ENCODE assay signal across 26 cellular contexts in the genomic region with DNA sequence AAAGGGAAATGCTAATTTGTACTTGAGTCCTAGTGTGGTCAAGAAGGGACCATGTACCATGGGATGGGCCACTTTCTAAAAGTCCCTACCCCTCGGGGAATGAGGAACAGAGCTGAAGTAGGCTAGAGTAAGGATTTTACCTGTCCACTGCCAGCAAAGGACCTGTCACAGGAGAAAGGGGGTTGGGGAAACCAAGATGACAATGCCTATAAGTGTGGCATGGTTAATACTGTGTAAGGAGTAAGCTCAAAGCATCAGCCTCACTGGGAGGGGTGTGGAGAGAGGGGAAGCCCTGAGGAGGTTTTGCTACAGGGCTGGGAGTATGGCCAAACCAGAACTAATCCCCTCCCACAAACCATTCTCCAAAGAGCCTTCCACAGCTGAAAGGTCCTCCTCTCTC. TPM values are rescaled to one million over a fixed set of nuclear protein-coding genes. Genes with fewer than 3 reads are reported as not detected.
DNase-seq lines count a peak whose midpoint lies in the region; ATAC-seq and TF ChIP-seq lines count a peak whose summit lies in the region.
"Had no signal": no experiment of that assay in that cellular context is flagged by ENCODE, and none has a peak within 500 bp of the region (broad histone marks: within the 10 kb centered on the region; RNA-seq: fewer than 3 reads in every experiment).

No MANE protein-coding gene starts in this region.

- in situ Hi-C loops in GM23248 (cut with MboI), result no loop called here

- no peak overlapping the region for H2AFZ ChIP-seq in GM23248

- peaks cover 23% of the 10 kb centered on the region for H3K4me1 ChIP-seq in GM23248 (ENCODE audit: insufficient read depth)
- H3K4me1 ChIP-seq in foreskin keratinocyte, result peaks cover 34% of the 10 kb centered on the region
- H3K4me1 ChIP-seq in upper lobe of right lung, result peaks cover 11% of the 10 kb centered on the region
- H3K4me1 ChIP-seq: adrenal gland, right lobe of liver had no signal

- WGBS in GM23248 (ENCODE audit: low coverage in 1 of 2, low lambda C conversion rate in 2 of 2, missing lambda C conversion rate in 2 of 2), 2 experiments, result 91 to 96% methylated on average over 1 of the region's 1 CpG

- no peak overlapping the region for H3K4me2 ChIP-seq in GM23248 (ENCODE audit: unreplicated experiment)

- H3K9me2 ChIP-seq in GM23248 (ENCODE audit: insufficient read depth), result no peaks in the 10 kb centered on the region

- H3K79me2 ChIP-seq in GM23248 (ENCODE audit: insufficient read depth), result no peaks in the 10 kb centered on the region

- H3K36me3 ChIP-seq in GM23248 (ENCODE audit: low read depth) (no peaks in the 10 kb centered on the region), upper lobe of right lung (no peaks in the 10 kb centered on the region)
- H3K36me3 ChIP-seq: adrenal gland, heart left ventricle, right lobe of liver, tibial nerve had no signal

- H3K27me3 ChIP-seq in GM23248 (replicated peaks; ENCODE audit: insufficient read depth) (no peaks in the 10 kb centered on the region), foreskin keratinocyte (no peaks in the 10 kb centered on the region), upper lobe of right lung (no peaks in the 10 kb centered on the region)
- H3K27me3 ChIP-seq: adrenal gland, right lobe of liver, tibial nerve had no signal

- DNase-seq in GM23248, result peak; percentile 18
- DNase-seq in foreskin keratinocyte, result peak in 1 of 2 donors; percentile 78
- no peak for DNase-seq in upper lobe of right lung
- DNase-seq in NCI-H82 treated with DMSO at 0.1 percent for 48 hours (lab: John Stamatoyannopoulos, UW; ENCODE audit: unreplicated experiment), result no peak
- DNase-seq in HT-29 (ENCODE audit: low spot score), result no peak
- DNase-seq in SHP77 (lab: John Stamatoyannopoulos, UW), result no peak
- DNase-seq: activated CD4-positive, alpha-beta T cell treated with anti-CD3 and anti-CD28 coated beads, Interleukin-2, amount 10 ng/mL, durations not matched to agents 7 days and 5 days; activated CD8-positive, alpha-beta memory T cell treated with anti-CD3 and anti-CD28 coated beads, Interleukin-2, amount 50 U/mL, for 4 hours; activated gamma-delta T cell; adrenal gland; C1 segment of cervical spinal cord; caudate nucleus; DMS 273 treated with DMSO at 0.1 percent for 48 hours; heart left ventricle; NCI-H1105; NCI-H2081 treated with DMSO at 0.1 percent for 48 hours; NCI-H524; right lobe of liver; Right ventricle myocardium superior; stimulated activated naive CD4-positive, alpha-beta T cell; T-helper 1 cell had no signal

- H3K4me3 ChIP-seq in GM23248, result no peak overlapping the region
- H3K4me3 ChIP-seq in upper lobe of right lung, result no peak overlapping the region
- H3K4me3 ChIP-seq: adrenal gland, heart left ventricle, lung, right lobe of liver, tibial nerve had no signal

- H3K27ac ChIP-seq in GM23248 (no peak overlapping the region), foreskin keratinocyte (peak overlapping the region; percentile 21), upper lobe of right lung (no peak overlapping the region)
- H3K27ac ChIP-seq: adrenal gland, heart left ventricle, right lobe of liver, tibial nerve had no signal

- no peak overlapping the region for H3K9ac ChIP-seq in GM23248

- H3K9me3 ChIP-seq in GM23248 (ENCODE audit: low read depth), result no peaks in the 10 kb centered on the region
- no peaks in the 10 kb centered on the region for H3K9me3 ChIP-seq in upper lobe of right lung
- H3K9me3 ChIP-seq: adrenal gland, right lobe of liver had no signal

- TF ChIP-seq CTCF in foreskin keratinocyte (conservative IDR thresholded peaks at IDR 0.05), result no peak
- TF ChIP-seq CTCF in upper lobe of right lung (IDR thresholded peaks at IDR 0.05), result no peak

- intact Hi-C loops in upper lobe of right lung (cut with DNase I), result no loop called here

- H4K20me1 ChIP-seq in GM23248 (ENCODE audit: insufficient read depth), result no peaks in the 10 kb centered on the region

- peaks cover 5% of the 10 kb centered on the region; the same call in 1 of the 2 replicates for H3F3A ChIP-seq in GM23248 (ENCODE audit: insufficient read depth)

- peak; percentile 35; the same call in 2 of the 3 replicates for ATAC-seq in SK-N-SH treated with all-trans-retinoic acid at 6 μM for 48 hours
- ATAC-seq in foreskin keratinocyte, result peak; percentile 56
- ATAC-seq in upper lobe of right lung, result peak; percentile 54
- ATAC-seq: heart left ventricle had no signal

TF ChIP-seq in SK-N-SH treated with all-trans-retinoic acid at 6 μM for 48 hours, 23 proteins besides CTCF, POLR2A, EP300 and RAD21:
- TF ChIP-seq BACH2 (CRISPR knock-in tag; IDR thresholded peaks at IDR 0.05; ENCODE audit: borderline replicate concordance), result no peak
- no peak for TF ChIP-seq ZFP3 (CRISPR knock-in tag; IDR thresholded peaks at IDR 0.05)
- TF ChIP-seq, protein P1, sequence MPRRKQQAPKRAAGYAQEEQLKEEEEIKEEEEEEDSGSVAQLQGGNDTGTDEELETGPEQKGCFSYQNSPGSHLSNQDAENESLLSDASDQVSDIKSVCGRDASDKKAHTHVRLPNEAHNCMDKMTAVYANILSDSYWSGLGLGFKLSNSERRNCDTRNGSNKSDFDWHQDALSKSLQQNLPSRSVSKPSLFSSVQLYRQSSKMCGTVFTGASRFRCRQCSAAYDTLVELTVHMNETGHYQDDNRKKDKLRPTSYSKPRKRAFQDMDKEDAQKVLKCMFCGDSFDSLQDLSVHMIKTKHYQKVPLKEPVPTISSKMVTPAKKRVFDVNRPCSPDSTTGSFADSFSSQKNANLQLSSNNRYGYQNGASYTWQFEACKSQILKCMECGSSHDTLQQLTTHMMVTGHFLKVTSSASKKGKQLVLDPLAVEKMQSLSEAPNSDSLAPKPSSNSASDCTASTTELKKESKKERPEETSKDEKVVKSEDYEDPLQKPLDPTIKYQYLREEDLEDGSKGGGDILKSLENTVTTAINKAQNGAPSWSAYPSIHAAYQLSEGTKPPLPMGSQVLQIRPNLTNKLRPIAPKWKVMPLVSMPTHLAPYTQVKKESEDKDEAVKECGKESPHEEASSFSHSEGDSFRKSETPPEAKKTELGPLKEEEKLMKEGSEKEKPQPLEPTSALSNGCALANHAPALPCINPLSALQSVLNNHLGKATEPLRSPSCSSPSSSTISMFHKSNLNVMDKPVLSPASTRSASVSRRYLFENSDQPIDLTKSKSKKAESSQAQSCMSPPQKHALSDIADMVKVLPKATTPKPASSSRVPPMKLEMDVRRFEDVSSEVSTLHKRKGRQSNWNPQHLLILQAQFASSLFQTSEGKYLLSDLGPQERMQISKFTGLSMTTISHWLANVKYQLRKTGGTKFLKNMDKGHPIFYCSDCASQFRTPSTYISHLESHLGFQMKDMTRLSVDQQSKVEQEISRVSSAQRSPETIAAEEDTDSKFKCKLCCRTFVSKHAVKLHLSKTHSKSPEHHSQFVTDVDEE (CRISPR knock-in tag; IDR thresholded peaks at IDR 0.05), result no peak

RNA-seq across cellular contexts. Expression of gene GKN2, which starts 15.8 kb away (rescaled TPM):
- total RNA-seq in GM23248 (2014; rRNA removed; shearing (Covaris generic)), result not detected in 2 replicates
- polyA plus RNA-seq in GM23248 (2016; fragmentation: Nextera tagmentation; extraction: Ambion mirVana) (not detected in 2 replicates), foreskin keratinocyte (not detected in 2 replicates)
- total RNA-seq in foreskin keratinocyte (not detected in 2 replicates), upper lobe of right lung (77.2 TPM)
- total RNA-seq in HT-29 (2014; rRNA removed; shearing (Covaris generic)), result not detected in 2 replicates
- total RNA-seq: activated CD4-positive, alpha-beta T cell treated with anti-CD3 and anti-CD28 coated beads, Interleukin-2, amount 10 ng/mL, durations not matched to agents 7 days and 5 days; fibroblast of lung; heart left ventricle; omental fat pad; right lobe of liver; Right ventricle myocardium superior; tibial nerve had no signal
- polyA plus RNA-seq: fibroblast of lung, heart left ventricle had no signal

RNA-seq across cellular contexts. Expression of gene GKN1, which starts 37.5 kb away (rescaled TPM):
- not detected in 2 replicates for total RNA-seq in GM23248 (2014; rRNA removed; shearing (Covaris generic))
- not detected in 2 replicates for polyA plus RNA-seq in GM23248 (2016; fragmentation: Nextera tagmentation; extraction: Ambion mirVana)
- total RNA-seq in foreskin keratinocyte, result 0.41 TPM in 1 of 2 replicates, not detected in the other
- 0.10 and 0.18 TPM in 2 replicates for polyA plus RNA-seq in foreskin keratinocyte
- not detected for total RNA-seq in upper lobe of right lung
- total RNA-seq in HT-29 (2014; rRNA removed; shearing (Covaris generic)), result not detected in 2 replicates
- total RNA-seq: activated CD4-positive, alpha-beta T cell treated with anti-CD3 and anti-CD28 coated beads, Interleukin-2, amount 10 ng/mL, durations not matched to agents 7 days and 5 days; fibroblast of lung; heart left ventricle; lung; omental fat pad; right lobe of liver; Right ventricle myocardium superior; tibial nerve had no signal
- polyA plus RNA-seq: fibroblast of lung, heart left ventricle had no signal

Comparison
In these comparisons a context has a peak if more than half of its experiments do, and no peak if none do; other contexts are left out.
1. RNA of gene GKN2, which starts 15.8 kb away (total RNA-seq): 77.2 TPM in upper lobe of right lung (single experiment); not detected in GM23248, not detected in foreskin keratinocyte and not detected in HT-29; every median in the first group is over 10 times any median in the second.
2. Peak in every context shown above with its lines, with median percentiles within 50 percentile points of each other: ATAC-seq.